8 cellular contexts compared by ENCODE assay signal in the genomic region with DNA sequence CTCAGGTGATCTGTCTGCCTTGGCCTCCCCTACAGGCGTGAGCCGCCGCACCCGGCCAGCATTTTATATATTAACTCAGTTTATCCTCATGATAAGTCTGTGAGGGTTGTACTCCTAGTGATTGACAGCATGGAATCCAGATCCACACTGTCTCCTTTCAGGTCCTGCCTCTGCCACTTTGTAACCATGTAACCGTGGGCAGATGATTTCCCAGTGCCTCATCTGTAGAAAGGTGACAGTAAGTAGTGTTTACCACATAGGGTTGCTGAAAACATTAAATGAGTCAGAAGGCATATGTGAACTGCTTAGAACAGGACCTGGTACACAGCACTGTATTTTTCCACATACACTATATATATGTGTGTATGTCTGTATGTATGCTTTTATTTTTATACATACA. TPM values are rescaled to one million over a fixed set of nuclear protein-coding genes. Genes with fewer than 3 reads are reported as not detected.
DNase-seq lines count a peak whose midpoint lies in the region; ATAC-seq and TF ChIP-seq lines count a peak whose summit lies in the region.

No MANE protein-coding gene starts in this region.

- DNase-seq in MM.1S (no peak), NOMO-1 treated with DMSO at 0.1 percent for 48 hours (lab: John Stamatoyannopoulos, UW; ENCODE audit: unreplicated experiment) (no peak), NOMO-1 (lab: John Stamatoyannopoulos, UW; ENCODE audit: unreplicated experiment in 2 of 2) (no peak), COLO668 (lab: John Stamatoyannopoulos, UW; ENCODE audit: unreplicated experiment) (no peak), left colon (no peak)
- no peak for DNase-seq in central memory CD8-positive, alpha-beta T cell (ENCODE audit: low spot score in 2 of 2)

- no peak for ATAC-seq in central memory CD8-positive, alpha-beta T cell (replicated peaks; ENCODE audit: extremely low read depth, poor library complexity, severe bottlenecking)
- ATAC-seq in left colon = no peak

- H3K9ac ChIP-seq in MM.1S (ENCODE audit: low read length) (no peak overlapping the region), rectal smooth muscle tissue (ENCODE audit: low read length) (no peak overlapping the region)

- H3K4me1 ChIP-seq in MM.1S (ENCODE audit: low read length) (peaks cover 13% of the 10 kb centered on the region), rectal smooth muscle tissue (ENCODE audit: control insufficient read depth, insufficient read depth, low read length) (peaks cover 12% of the 10 kb centered on the region)

- H3K4me2 ChIP-seq in MM.1S (ENCODE audit: low read depth, low read length) = peak overlapping the region; percentile 88

- no peaks in the 10 kb centered on the region for H3K27me3 Mint-ChIP-seq in central memory CD8-positive, alpha-beta T cell

- intact Hi-C loops in left colon (cut with DNase I, micrococcal nuclease) = no loop called here

- peak overlapping the region; percentile 59 for H3K4me3 Mint-ChIP-seq in central memory CD8-positive, alpha-beta T cell

- H3K4me3 ChIP-seq in GM08714 (ENCODE audit: low read length) (peak overlapping the region; percentile 91), MM.1S (ENCODE audit: low read length) (peak overlapping the region; percentile 80; the same call in 1 of the 2 replicates), rectal smooth muscle tissue (ENCODE audit: low read length) (peak overlapping the region; percentile 21)

- H4K20me1 ChIP-seq in MM.1S (ENCODE audit: insufficient read depth, low read length) = no peaks in the 10 kb centered on the region

- no peak for TF ChIP-seq CTCF in MM.1S (IDR thresholded peaks at IDR 0.05; ENCODE audit: low read length)

- no peaks in the 10 kb centered on the region for H3K9me3 ChIP-seq in MM.1S (replicated peaks; ENCODE audit: insufficient read depth, low read length)

- H3K27me3 ChIP-seq in MM.1S (replicated peaks; ENCODE audit: insufficient read depth, low read length) (no peaks in the 10 kb centered on the region), rectal smooth muscle tissue (ENCODE audit: control insufficient read depth, insufficient read depth, low read length) (no peaks in the 10 kb centered on the region)

- H3K27ac ChIP-seq in MM.1S (ENCODE audit: low read length) = no peak overlapping the region
- H3K27ac ChIP-seq in rectal smooth muscle tissue (ENCODE audit: low read depth, low read length) = peak overlapping the region; percentile 24

- H3K36me3 ChIP-seq in MM.1S (replicated peaks; ENCODE audit: insufficient read depth, low read length) (no peaks in the 10 kb centered on the region), rectal smooth muscle tissue (ENCODE audit: control insufficient read depth, insufficient read depth, low read length) (no peaks in the 10 kb centered on the region)

- H3K9me2 ChIP-seq in MM.1S (replicated peaks; ENCODE audit: insufficient read depth, low read length) = no peaks in the 10 kb centered on the region

- H2AFZ ChIP-seq in MM.1S (ENCODE audit: low read length) = no peak overlapping the region

- H3K27ac Mint-ChIP-seq in central memory CD8-positive, alpha-beta T cell (ENCODE audit: low read depth) = peak overlapping the region; percentile 86

- H3K36me3 Mint-ChIP-seq in central memory CD8-positive, alpha-beta T cell (ENCODE audit: insufficient read depth) = peaks cover 10% of the 10 kb centered on the region

- peaks cover 54% of the 10 kb centered on the region for H3K4me1 Mint-ChIP-seq in central memory CD8-positive, alpha-beta T cell

- peaks cover 57% of the 10 kb centered on the region for H3K79me2 ChIP-seq in MM.1S (ENCODE audit: low read length)

- no peaks in the 10 kb centered on the region for H3K9me3 Mint-ChIP-seq in central memory CD8-positive, alpha-beta T cell

- H3F3A ChIP-seq in MM.1S (ENCODE audit: insufficient read depth, low read length) = peaks cover 39% of the 10 kb centered on the region

RNA-seq across cellular contexts. Expression of gene FYTTD1, which starts 2.4 kb away (rescaled TPM):
- total RNA-seq in left colon = 10 to 100 TPM; 32.6 to 37.5 TPM

RNA-seq across cellular contexts. Expression of gene RUBCN, which starts 15.4 kb away (rescaled TPM):
- 10 to 100 TPM; 20.4 to 22.1 TPM for total RNA-seq in left colon

RNA-seq across cellular contexts. Expression of gene LRCH3, which starts 38.9 kb away (rescaled TPM):
- 10 to 100 TPM; 27.3 to 43.6 TPM for total RNA-seq in left colon

Comparison
In these comparisons a context has a peak if more than half of its experiments do, and no peak if none do; other contexts are left out.
1. H3K4me3 ChIP-seq: peak in every context shown above with its lines; median percentile 91 in GM08714; 80 in MM.1S; 21 in rectal smooth muscle tissue.